ENCODE assay signal across 1 cellular context in the genomic region with DNA sequence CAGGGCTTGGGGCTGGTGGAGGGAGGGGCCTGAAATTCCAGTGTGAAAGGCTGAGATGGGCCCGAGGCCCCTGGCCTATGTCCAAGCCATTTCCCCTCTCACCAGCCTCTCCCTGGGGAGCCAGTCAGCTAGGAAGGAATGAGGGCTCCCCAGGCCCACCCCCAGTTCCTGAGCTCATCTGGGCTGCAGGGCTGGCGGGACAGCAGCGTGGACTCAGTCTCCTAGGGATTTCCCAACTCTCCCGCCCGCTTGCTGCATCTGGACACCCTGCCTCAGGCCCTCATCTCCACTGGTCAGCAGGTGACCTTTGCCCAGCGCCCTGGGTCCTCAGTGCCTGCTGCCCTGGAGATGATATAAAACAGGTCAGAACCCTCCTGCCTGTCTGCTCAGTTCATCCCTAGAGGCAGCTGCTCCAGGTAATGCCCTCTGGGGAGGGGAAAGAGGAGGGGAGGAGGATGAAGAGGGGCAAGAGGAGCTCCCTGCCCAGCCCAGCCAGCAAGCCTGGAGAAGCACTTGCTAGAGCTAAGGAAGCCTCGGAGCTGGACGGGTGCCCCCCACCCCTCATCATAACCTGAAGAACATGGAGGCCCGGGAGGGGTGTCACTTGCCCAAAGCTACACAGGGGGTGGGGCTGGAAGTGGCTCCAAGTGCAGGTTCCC.
TF ChIP-seq lines count a peak whose summit lies in the region.

TSS of gene APOC3 (plus strand) at position 383 of the 659 bp plus-strand sequence. CDS start 676 bp downstream, outside the sequence.

TF ChIP-seq in WTC11, 78 proteins besides CTCF, POLR2A, EP300 and RAD21 (continued from another document):
- TF ChIP-seq, protein P1, sequence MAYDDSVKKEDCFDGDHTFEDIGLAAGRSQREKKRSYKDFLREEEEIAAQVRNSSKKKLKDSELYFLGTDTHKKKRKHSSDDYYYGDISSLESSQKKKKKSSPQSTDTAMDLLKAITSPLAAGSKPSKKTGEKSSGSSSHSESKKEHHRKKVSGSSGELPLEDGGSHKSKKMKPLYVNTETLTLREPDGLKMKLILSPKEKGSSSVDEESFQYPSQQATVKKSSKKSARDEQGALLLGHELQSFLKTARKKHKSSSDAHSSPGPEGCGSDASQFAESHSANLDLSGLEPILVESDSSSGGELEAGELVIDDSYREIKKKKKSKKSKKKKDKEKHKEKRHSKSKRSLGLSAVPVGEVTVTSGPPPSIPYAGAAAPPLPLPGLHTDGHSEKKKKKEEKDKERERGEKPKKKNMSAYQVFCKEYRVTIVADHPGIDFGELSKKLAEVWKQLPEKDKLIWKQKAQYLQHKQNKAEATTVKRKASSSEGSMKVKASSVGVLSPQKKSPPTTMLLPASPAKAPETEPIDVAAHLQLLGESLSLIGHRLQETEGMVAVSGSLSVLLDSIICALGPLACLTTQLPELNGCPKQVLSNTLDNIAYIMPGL (CRISPR knock-in tag; IDR thresholded peaks at IDR 0.05), result no peak
- TF ChIP-seq ZNF138 (CRISPR knock-in tag; conservative IDR thresholded peaks at IDR 0.05), result no peak
- TF ChIP-seq GRHL2 (CRISPR knock-in tag; IDR thresholded peaks at IDR 0.05; ENCODE audit: insufficient replicate concordance, severe bottlenecking), result no peak
- TF ChIP-seq NR2C2 (CRISPR knock-in tag; IDR thresholded peaks at IDR 0.05), result no peak
- no peak for TF ChIP-seq NR3C1 (CRISPR knock-in tag; conservative IDR thresholded peaks at IDR 0.05; ENCODE audit: low read depth)
- peak; percentile 96 for TF ChIP-seq GABPB1 (CRISPR knock-in tag; IDR thresholded peaks at IDR 0.05)
- TF ChIP-seq CBFB (CRISPR knock-in tag; IDR thresholded peaks at IDR 0.05; ENCODE audit: low read depth), result no peak
